17 cellular contexts compared by ENCODE assay signal in the genomic region with DNA sequence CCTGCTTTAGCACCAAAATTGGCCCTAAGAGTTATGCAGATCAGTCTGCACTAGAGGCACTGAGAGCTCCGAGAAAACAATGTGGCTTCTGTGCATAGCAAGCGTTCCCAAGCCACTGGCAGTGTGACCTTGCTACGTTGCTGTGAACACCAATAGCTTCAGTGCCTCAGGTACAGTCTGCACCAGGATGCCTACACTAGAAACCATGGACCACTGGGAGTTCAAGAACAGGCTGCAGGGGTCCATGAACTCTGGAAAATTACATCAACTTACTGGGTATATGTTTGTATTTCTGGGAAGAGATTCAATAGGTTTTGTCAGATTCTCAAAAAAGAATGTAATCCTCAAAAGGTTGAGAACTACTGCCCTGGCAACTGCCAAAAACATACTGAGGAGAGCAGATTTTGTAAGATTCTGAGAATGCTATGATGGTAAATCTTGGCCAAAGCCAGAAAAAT. TPM values are rescaled to one million over a fixed set of nuclear protein-coding genes. Genes with fewer than 3 reads are reported as not detected.
DNase-seq lines count a peak whose midpoint lies in the region; ATAC-seq, FAIRE-seq and TF ChIP-seq lines count a peak whose summit lies in the region.
"Had no signal": no experiment of that assay in that cellular context is flagged by ENCODE, and none has a peak within 500 bp of the region (broad histone marks: within the 10 kb centered on the region; RNA-seq: fewer than 3 reads in every experiment).

No MANE protein-coding gene starts in this region.

- CTCF ChIA-PET in A549 (lab: Yijun Ruan, JAX), result no interaction called here

- H3K4me1 ChIP-seq in A549, result peaks cover 52% of the 10 kb centered on the region

- 81% methylated on average over 3 of the region's 3 CpGs for WGBS in A549 (ENCODE audit: missing lambda C conversion rate)

- ATAC-seq in A549 (peak; percentile 31 to 37; a peak in 3 of 6 replicates), GM21423 (IDR thresholded peaks at IDR 0.05; ENCODE audit: unreplicated experiment) (no peak), HG03045 (IDR thresholded peaks at IDR 0.05; ENCODE audit: unreplicated experiment) (no peak)
- ATAC-seq: activated naive CD8-positive, alpha-beta T cell treated with anti-CD3 and anti-CD28 coated beads, Interleukin-2, amount 50 U/mL, for 24 hours had no signal

- H3K27ac ChIP-seq in A549 (peak overlapping the region; percentile 42 to 72; a peak in 5 of 6 replicates), cingulate gyrus (ENCODE audit: low read depth, low read length) (peak overlapping the region; percentile 34)
- H3K27ac ChIP-seq: SJCRH30 had no signal

- no peak for DNase-seq in A549 (ENCODE audit: low read depth in 1 of 2, low spot score in 1 of 2)
- peak; percentile 97 for DNase-seq in NCI-H1694 treated with DMSO at 0.1 percent for 48 hours (lab: John Stamatoyannopoulos, UW)
- DNase-seq in midbrain (lab: John Stamatoyannopoulos, UW), result peak; percentile 35
- no peak for DNase-seq in KBM-7
- DNase-seq in HUDEP-2 (lab: John Stamatoyannopoulos, UW; ENCODE audit: unreplicated experiment in 76 of 76), result no peak
- DNase-seq: activated CD4-positive, CD25-positive, alpha-beta regulatory T cell; activated CD8-positive, alpha-beta memory T cell treated with anti-CD3 and anti-CD28 coated beads, Interleukin-2, amount 50 U/mL, for 48 hours; activated naive CD8-positive, alpha-beta T cell treated with anti-CD3 and anti-CD28 coated beads, Interleukin-2, amount 50 U/mL, for 24 hours; effector memory CD4-positive, alpha-beta T cell; HCEC 1CT; NK-92 treated with Interleukin-12 subunit alpha and Interleukin-12 subunit beta, amount 100 ng/mL, for 24 hours; pancreas; stimulated activated CD8-positive, alpha-beta memory T cell treated with anti-CD3 and anti-CD28 coated beads, Interleukin-4, amount 100 ng/mL, for 48 hours had no signal

- TF ChIP-seq RAD21 in A549 (conservative IDR thresholded peaks at IDR 0.05 in 1 of 2, IDR thresholded peaks at IDR 0.05 in 1 of 2), result no peak

- H3K9me3 ChIP-seq in A549, result no peaks in the 10 kb centered on the region
- H3K9me3 ChIP-seq: pancreas, SJCRH30 had no signal

- in situ Hi-C loops in KBM-7 (cut with MboI; ENCODE audit: low pct_unique_long_range_greater_than_20kb, low sequenced_read_pairs), result no loop called here

- no peak for TF ChIP-seq CTCF in A549 (IDR thresholded peaks at IDR 0.05)

- no peak for FAIRE-seq in A549 (lab: Jason Lieb, UNC)
- FAIRE-seq: pancreas had no signal

- POLR2A ChIA-PET in A549 (lab: Yijun Ruan, JAX), result no interaction called here

- peak overlapping the region; percentile 33; the same call in 2 of the 3 replicates for H3K4me2 ChIP-seq in A549

- TF ChIP-seq POLR2A in A549 (IDR thresholded peaks at IDR 0.05; ENCODE audit: low read length), result no peak

- H3K4me3 ChIP-seq in A549, result no peak overlapping the region
- H3K4me3 ChIP-seq: pancreas, SJCRH30 had no signal

- no peak for TF ChIP-seq EP300 in A549 (IDR thresholded peaks at IDR 0.05)

TF ChIP-seq in A549, 52 proteins besides CTCF, POLR2A, EP300 and RAD21:
- TF ChIP-seq ATOH8 (CRISPR knock-in tag; IDR thresholded peaks at IDR 0.05; ENCODE audit: low read depth) (no peak), TFCP2L1 (CRISPR knock-in tag; IDR thresholded peaks at IDR 0.05) (no peak), CHD2 (IDR thresholded peaks at IDR 0.05; ENCODE audit: low read length, partially characterized antibody) (no peak), RARB (CRISPR knock-in tag; IDR thresholded peaks at IDR 0.05) (no peak)

RNA-seq across cellular contexts. Expression of gene SP3, which starts 18.3 kb away (rescaled TPM):
- polyA plus RNA-seq in A549 (2011; rRNA removed), result 83.1 and 94.5 TPM in 2 replicates
- 16.8 and 21.8 TPM in 2 replicates for polyA plus RNA-seq in A549 (2012; cell fraction: cytosol; rRNA removed)
- polyA plus RNA-seq in A549 (2012; cell fraction: nucleus; rRNA removed), result 10.8 and 11.8 TPM in 2 replicates
- polyA plus RNA-seq in A549 (2017; fragmentation: RNase III; extraction: RNeasy Plus Mini Kit Qiagen cat#74134 plus additional on column Dnase treatment), result 40.1 to 41.8 TPM (median 40.3 TPM) in 3 replicates
- polyA minus RNA-seq in A549 (2011; rRNA and poly(A)+ RNA removed), result 80.7 and 84.4 TPM in 2 replicates

Comparison
In these comparisons a context has a peak if more than half of its experiments do, and no peak if none do; other contexts are left out.
1. ATAC-seq: peak in A549 (2 of 2); none in GM21423 (single experiment) and HG03045 (single experiment).
2. DNase-seq: peak in NCI-H1694 treated with DMSO at 0.1 percent for 48 hours (single experiment) and midbrain (single experiment); none in A549 (0 of 2), KBM-7 (single experiment) and HUDEP-2 (0 of 76).